15 cellular contexts compared by ENCODE assay signal in genomic region chr21:33908760-33909159, GRCh38. TPM values are rescaled to one million over a fixed set of nuclear protein-coding genes. Genes with fewer than 3 reads are reported as not detected.
DNase-seq lines count a peak whose midpoint lies in the region; ATAC-seq lines count a peak whose summit lies in the region.
"Had no signal": no experiment of that assay in that cellular context is flagged by ENCODE, and none has a peak within 500 bp of the region (broad histone marks: within the 10 kb centered on the region; RNA-seq: fewer than 3 reads in every experiment).

No MANE protein-coding gene starts in this region.

- H3K4me3 Mint-ChIP-seq in activated naive CD4-positive, alpha-beta T cell treated with anti-CD3 and anti-CD28 coated beads, Interleukin-2, amount 10 ng/mL, durations not matched to agents 7 days and 5 days = no peak overlapping the region
- H3K4me3 Mint-ChIP-seq in activated T-helper 17 cell treated with anti-CD3 and anti-CD28 coated beads, Interleukin-2, amount 50 U/mL, for 72 hours = no peak overlapping the region
- H3K4me3 Mint-ChIP-seq: CD4-positive, alpha-beta memory T cell; HFFc6 had no signal

- CTCF ChIA-PET in activated naive CD4-positive, alpha-beta T cell treated with anti-CD3 and anti-CD28 coated beads, Interleukin-2, amount 10 ng/mL, durations not matched to agents 7 days and 5 days (lab: Charles Lee) = no interaction called here

- no peaks in the 10 kb centered on the region for H3K27me3 Mint-ChIP-seq in activated naive CD4-positive, alpha-beta T cell treated with anti-CD3 and anti-CD28 coated beads, Interleukin-2, amount 10 ng/mL, durations not matched to agents 7 days and 5 days
- no peaks in the 10 kb centered on the region for H3K27me3 Mint-ChIP-seq in activated T-helper 17 cell treated with anti-CD3 and anti-CD28 coated beads, Interleukin-2, amount 50 U/mL, for 72 hours
- H3K27me3 Mint-ChIP-seq: CD4-positive, alpha-beta memory T cell had no signal

- peak; percentile 79 for DNase-seq in activated CD4-positive, alpha-beta T cell treated with anti-CD3 and anti-CD28 coated beads for 48 hours
- DNase-seq in activated CD4-positive, alpha-beta T cell treated with anti-CD3 and anti-CD28 coated beads for 4 hours = no peak
- DNase-seq in activated naive CD4-positive, alpha-beta T cell treated with anti-CD3 and anti-CD28 coated beads, Interleukin-2, amount 50 U/mL, for 72 hours (ENCODE audit: low spot score in 2 of 2) = no peak
- DNase-seq in activated naive CD4-positive, alpha-beta T cell treated with anti-CD3 and anti-CD28 coated beads, Interleukin-2, amount 10 ng/mL, durations not matched to agents 7 days and 5 days = no peak
- no peak for DNase-seq in stimulated activated naive CD8-positive, alpha-beta T cell treated with anti-CD3 and anti-CD28 coated beads, Interleukin-15, Interleukin-2, amounts not matched to agents 100 U/mL and 50 U/mL, for 24 hours
- DNase-seq: CD4-positive, alpha-beta memory T cell; HFFc6; KBM-7; NCI-H1436; NCI-H2029; NCI-H2171 treated with DMSO at 0.1 percent for 48 hours; NCI-H774 had no signal

- no peak overlapping the region for H3K27ac Mint-ChIP-seq in activated naive CD4-positive, alpha-beta T cell treated with anti-CD3 and anti-CD28 coated beads, Interleukin-2, amount 50 U/mL, for 72 hours
- no peak overlapping the region for H3K27ac Mint-ChIP-seq in activated naive CD4-positive, alpha-beta T cell treated with anti-CD3 and anti-CD28 coated beads, Interleukin-2, amount 10 ng/mL, durations not matched to agents 7 days and 5 days
- no peak overlapping the region for H3K27ac Mint-ChIP-seq in activated T-helper 17 cell treated with anti-CD3 and anti-CD28 coated beads, Interleukin-2, amount 50 U/mL, for 72 hours
- H3K27ac Mint-ChIP-seq: CD4-positive, alpha-beta memory T cell; HFFc6 had no signal

- peak; percentile 93 to 96 for ATAC-seq in activated naive CD4-positive, alpha-beta T cell treated with anti-CD3 and anti-CD28 coated beads, Interleukin-2, amount 50 U/mL, for 72 hours
- ATAC-seq in activated T-helper 17 cell treated with anti-CD3 and anti-CD28 coated beads, Interleukin-2, amount 50 U/mL, for 72 hours (replicated peaks) = peak; percentile 98
- ATAC-seq in stimulated activated naive CD8-positive, alpha-beta T cell treated with anti-CD3 and anti-CD28 coated beads, Interleukin-15, Interleukin-2, amounts not matched to agents 100 U/mL and 50 U/mL, for 24 hours = peak; percentile 69
- ATAC-seq in GM18520 (IDR thresholded peaks at IDR 0.05; ENCODE audit: unreplicated experiment) (no peak), HG03097 (IDR thresholded peaks at IDR 0.05; ENCODE audit: low FRiP score, unreplicated experiment) (no peak)

- H3K36me3 Mint-ChIP-seq in activated naive CD4-positive, alpha-beta T cell treated with anti-CD3 and anti-CD28 coated beads, Interleukin-2, amount 50 U/mL, for 72 hours = peaks cover 13 to 46% of the 10 kb centered on the region in 2 donors
- peaks cover 57% of the 10 kb centered on the region for H3K36me3 Mint-ChIP-seq in activated naive CD4-positive, alpha-beta T cell treated with anti-CD3 and anti-CD28 coated beads, Interleukin-2, amount 10 ng/mL, durations not matched to agents 7 days and 5 days
- peaks cover 99% of the 10 kb centered on the region for H3K36me3 Mint-ChIP-seq in activated T-helper 17 cell treated with anti-CD3 and anti-CD28 coated beads, Interleukin-2, amount 50 U/mL, for 72 hours (ENCODE audit: low read depth)

- no peaks in the 10 kb centered on the region for H3K9me3 Mint-ChIP-seq in activated naive CD4-positive, alpha-beta T cell treated with anti-CD3 and anti-CD28 coated beads, Interleukin-2, amount 50 U/mL, for 72 hours
- no peaks in the 10 kb centered on the region for H3K9me3 Mint-ChIP-seq in activated naive CD4-positive, alpha-beta T cell treated with anti-CD3 and anti-CD28 coated beads, Interleukin-2, amount 10 ng/mL, durations not matched to agents 7 days and 5 days
- H3K9me3 Mint-ChIP-seq in activated T-helper 17 cell treated with anti-CD3 and anti-CD28 coated beads, Interleukin-2, amount 50 U/mL, for 72 hours = no peaks in the 10 kb centered on the region
- H3K9me3 Mint-ChIP-seq: CD4-positive, alpha-beta memory T cell; HFFc6 had no signal

- peaks cover 13% of the 10 kb centered on the region for H3K4me1 Mint-ChIP-seq in activated naive CD4-positive, alpha-beta T cell treated with anti-CD3 and anti-CD28 coated beads, Interleukin-2, amount 10 ng/mL, durations not matched to agents 7 days and 5 days
- H3K4me1 Mint-ChIP-seq in activated T-helper 17 cell treated with anti-CD3 and anti-CD28 coated beads, Interleukin-2, amount 50 U/mL, for 72 hours = peaks cover 4% of the 10 kb centered on the region

RNA-seq across cellular contexts. Expression of gene ATP5PO, which starts 6.8 kb away (rescaled TPM):
- 100 to 1,000 TPM; 208 to 242 TPM for total RNA-seq in activated naive CD4-positive, alpha-beta T cell treated with anti-CD3 and anti-CD28 coated beads, Interleukin-2, amount 50 U/mL, for 72 hours
- 100 to 1,000 TPM; 203 to 227 TPM for total RNA-seq in activated T-helper 17 cell treated with anti-CD3 and anti-CD28 coated beads, Interleukin-2, amount 50 U/mL, for 72 hours

Comparison
In these comparisons a context has a peak if more than half of its experiments do, and no peak if none do; other contexts are left out.
1. ATAC-seq: peak in activated naive CD4-positive, alpha-beta T cell treated with anti-CD3 and anti-CD28 coated beads, Interleukin-2, amount 50 U/mL, for 72 hours (2 of 2), activated T-helper 17 cell treated with anti-CD3 and anti-CD28 coated beads, Interleukin-2, amount 50 U/mL, for 72 hours (single experiment) and stimulated activated naive CD8-positive, alpha-beta T cell treated with anti-CD3 and anti-CD28 coated beads, Interleukin-15, Interleukin-2, amounts not matched to agents 100 U/mL and 50 U/mL, for 24 hours (single experiment); none in GM18520 (single experiment) and HG03097 (single experiment).